ENCODE assay signal across 8 cellular contexts in the genomic region with DNA sequence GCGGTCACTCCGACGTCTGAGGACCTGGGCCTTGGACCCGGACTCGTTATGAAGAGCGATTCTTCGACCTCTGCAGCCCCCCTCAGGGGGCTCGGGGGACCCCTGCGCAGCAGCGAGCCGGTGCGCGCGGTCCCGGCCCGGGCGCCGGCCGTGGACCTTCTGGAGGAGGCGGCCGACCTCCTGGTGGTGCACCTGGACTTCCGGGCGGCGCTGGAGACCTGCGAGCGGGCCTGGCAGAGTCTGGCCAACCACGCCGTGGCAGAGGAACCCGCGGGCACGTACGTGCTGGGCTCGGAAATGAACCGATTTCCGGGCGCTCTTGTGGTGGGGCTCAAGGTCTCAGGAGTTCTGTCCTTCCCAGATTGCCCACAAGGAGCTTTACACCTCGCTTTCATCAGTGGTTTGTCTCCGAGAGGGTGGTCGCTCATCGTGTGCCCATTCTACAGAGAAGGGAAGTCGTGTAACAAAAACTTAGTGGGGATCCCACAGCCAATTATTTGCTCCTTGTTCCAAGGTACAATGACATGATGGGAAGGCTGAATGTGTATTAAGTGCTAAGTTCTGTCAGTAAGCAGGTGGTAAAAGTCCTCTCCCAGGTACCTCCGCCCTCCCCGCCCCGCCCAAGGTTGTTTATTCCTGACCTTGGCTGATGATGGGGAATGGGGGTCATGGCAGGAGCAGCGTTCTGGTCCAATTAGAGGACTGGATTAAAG. TPM values are rescaled to one million over a fixed set of nuclear protein-coding genes. Genes with fewer than 3 reads are reported as not detected.
DNase-seq lines count a peak whose midpoint lies in the region; ATAC-seq and TF ChIP-seq lines count a peak whose summit lies in the region.

No MANE protein-coding gene starts in this region.

- no peak overlapping the region for H3K27ac ChIP-seq in iPS DF 6.9 (ENCODE audit: low read length)
- no peak overlapping the region for H3K27ac ChIP-seq in smooth muscle cell (ENCODE audit: low read depth)

- H3K27me3 ChIP-seq in adipocyte (replicated peaks; ENCODE audit: control insufficient read depth, insufficient read depth, low read length) (no peaks in the 10 kb centered on the region), iPS DF 6.9 (ENCODE audit: control insufficient read depth, insufficient read depth, low read length) (no peaks in the 10 kb centered on the region), smooth muscle cell (ENCODE audit: low read depth) (no peaks in the 10 kb centered on the region)

- H3K9ac ChIP-seq in adipocyte (ENCODE audit: low read length) (peak overlapping the region; percentile 99), smooth muscle cell (ENCODE audit: low read depth) (peak overlapping the region; percentile 83)

- no peaks in the 10 kb centered on the region for H3F3A ChIP-seq in smooth muscle cell (ENCODE audit: low read depth)

- TF ChIP-seq CTCF in GM12864 (IDR thresholded peaks at IDR 0.05; ENCODE audit: low read depth, low read length, missing control alignments) (peak; percentile 18), smooth muscle cell (IDR thresholded peaks at IDR 0.05; ENCODE audit: borderline replicate concordance, insufficient read depth, poor library complexity, severe bottlenecking) (no peak)

- H2AFZ ChIP-seq in smooth muscle cell (ENCODE audit: low read depth) = peak overlapping the region; percentile 87

- peak overlapping the region; percentile 97 for H3K4me2 ChIP-seq in smooth muscle cell

- WGBS in iPS DF 6.9 (ENCODE audit: insufficient coverage, insufficient read length) = no CpG with 5 or more reads among the region's 45 CpGs
- WGBS in smooth muscle cell (ENCODE audit: low lambda C conversion rate) = 12% methylated on average over 45 of the region's 45 CpGs

- no peaks in the 10 kb centered on the region for H3K9me3 ChIP-seq in adipocyte (ENCODE audit: control insufficient read depth, low read length)
- H3K9me3 ChIP-seq in iPS DF 6.9 (ENCODE audit: control insufficient read depth, insufficient read depth, low read length) = no peaks in the 10 kb centered on the region
- H3K9me3 ChIP-seq in smooth muscle cell (replicated peaks; ENCODE audit: low read depth) = no peaks in the 10 kb centered on the region

- H3K36me3 ChIP-seq in adipocyte (ENCODE audit: control insufficient read depth, insufficient read depth, low read length, severe bottlenecking) (peaks cover 39% of the 10 kb centered on the region), iPS DF 6.9 (ENCODE audit: control insufficient read depth, insufficient read depth, low read length) (peaks cover 7% of the 10 kb centered on the region; the same call in 1 of the 2 replicates), smooth muscle cell (ENCODE audit: low read depth) (peaks cover 4% of the 10 kb centered on the region)

- DNase-seq in GM12864 (ENCODE audit: low read depth) (no peak), RKO (ENCODE audit: low spot score) (peak; percentile 63), adipocyte (ENCODE audit: low read depth) (peak; percentile 54), iPS DF 6.9 (ENCODE audit: low read depth, low spot score) (no peak), smooth muscle cell (lab: John Stamatoyannopoulos, UW; ENCODE audit: unreplicated experiment) (no peak), GF-D8 (lab: John Stamatoyannopoulos, UW) (no peak)

- peaks cover 15% of the 10 kb centered on the region for H4K20me1 ChIP-seq in smooth muscle cell (ENCODE audit: low read depth)

- peaks cover 13% of the 10 kb centered on the region for H3K79me2 ChIP-seq in smooth muscle cell (ENCODE audit: low read depth)

- ATAC-seq in HG02763 (IDR thresholded peaks at IDR 0.05; ENCODE audit: unreplicated experiment) (peak; percentile 6), GM18858 (IDR thresholded peaks at IDR 0.05; ENCODE audit: unreplicated experiment) (no peak)

- peaks cover 29% of the 10 kb centered on the region for H3K4me1 ChIP-seq in adipocyte (ENCODE audit: control insufficient read depth, insufficient read depth, low read length)
- no peaks in the 10 kb centered on the region for H3K4me1 ChIP-seq in iPS DF 6.9 (ENCODE audit: control insufficient read depth, insufficient read depth, low read length)
- H3K4me1 ChIP-seq in smooth muscle cell (ENCODE audit: low read depth) = peaks cover 12% of the 10 kb centered on the region

- H3K4me3 ChIP-seq in GM12864 (ENCODE audit: low read depth, low read length) (peak overlapping the region; percentile 95), adipocyte (ENCODE audit: low read length) (peak overlapping the region; percentile 90), iPS DF 6.9 (ENCODE audit: low read length) (peak overlapping the region; percentile 100), smooth muscle cell (peak overlapping the region; percentile 66)

RNA-seq across cellular contexts. Expression of gene PEX26, which starts 0.7 kb away (rescaled TPM):
- total RNA-seq in smooth muscle cell = 15.3 and 15.6 TPM in 2 replicates
- 2.4 and 4.3 TPM in 2 replicates for polyA plus RNA-seq in smooth muscle cell

RNA-seq across cellular contexts. Expression of gene TUBA8, which starts 32.1 kb away (rescaled TPM):
- 0.40 and 1.8 TPM in 2 replicates for total RNA-seq in smooth muscle cell
- 0.26 and 0.55 TPM in 2 replicates for polyA plus RNA-seq in smooth muscle cell

RNA-seq across cellular contexts. Expression of gene MICAL3, which starts 54.1 kb away (rescaled TPM):
- 15.4 and 28.6 TPM in 2 replicates for total RNA-seq in smooth muscle cell
- polyA plus RNA-seq in smooth muscle cell = 3.1 and 9.5 TPM in 2 replicates

Comparison
In these comparisons a context has a peak if more than half of its experiments do, and no peak if none do; other contexts are left out.
1. DNase-seq: peak in RKO (single experiment) and adipocyte (single experiment); none in GM12864 (single experiment), iPS DF 6.9 (single experiment), smooth muscle cell (single experiment) and GF-D8 (single experiment).
2. Peak in every context shown above with its lines, with median percentiles within 50 percentile points of each other: H3K4me3 ChIP-seq.